In the genomic region with DNA sequence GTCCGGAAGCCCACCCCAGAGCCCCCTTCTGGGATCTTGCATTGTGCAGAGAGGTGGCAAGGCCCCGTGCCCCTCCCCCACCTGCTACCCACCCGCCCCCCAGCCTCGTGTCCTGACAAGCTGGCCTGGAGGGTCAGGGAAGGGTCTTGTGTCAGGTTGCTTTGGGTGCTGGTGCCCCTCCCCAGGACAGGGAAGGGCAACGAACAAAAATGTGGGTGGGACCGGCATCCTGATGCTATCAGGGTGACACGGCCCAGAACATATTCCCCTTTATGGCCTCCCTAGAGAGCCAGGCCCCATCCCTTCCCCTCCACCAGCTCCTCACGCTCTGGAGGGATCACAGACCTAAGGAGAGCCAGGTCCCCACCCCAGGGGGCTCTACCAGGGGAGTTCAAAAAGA, we compare ENCODE assay signal across 34 cellular contexts. TPM values are rescaled to one million over a fixed set of nuclear protein-coding genes. Genes with fewer than 3 reads are reported as not detected.
"Had no signal": no experiment of that assay in that cellular context is flagged by ENCODE, and none has a peak within 500 bp of the region (broad histone marks: within the 10 kb centered on the region; RNA-seq: fewer than 3 reads in every experiment).

No MANE protein-coding gene starts in this region.

- ATAC-seq: activated CD4-positive, alpha-beta T cell treated with anti-CD3 and anti-CD28 coated beads for 36 hours; activated CD8-positive, alpha-beta T cell treated with anti-CD3 and anti-CD28 coated beads, Interleukin-2, amount 10 ng/mL, durations not matched to agents 7 days and 5 days; activated naive CD4-positive, alpha-beta T cell treated with anti-CD3 and anti-CD28 coated beads, Interleukin-2, amount 50 U/mL, for 72 hours; foreskin keratinocyte; gastrocnemius medialis; heart left ventricle had no signal

- H3K4me1 Mint-ChIP-seq: activated CD4-positive, alpha-beta T cell treated with anti-CD3 and anti-CD28 coated beads, Interleukin-2, amount 10 ng/mL, durations not matched to agents 24 days and 14 days had no signal

- H3K4me3 ChIP-seq: ascending aorta, breast epithelium, cardiac muscle cell, coronary artery, dorsolateral prefrontal cortex, esophagus muscularis mucosa, gastrocnemius medialis, heart left ventricle had no signal

- H3K27ac Mint-ChIP-seq: activated CD4-positive, alpha-beta memory T cell treated with anti-CD3 and anti-CD28 coated beads for 36 hours; activated CD4-positive, alpha-beta T cell treated with anti-CD3 and anti-CD28 coated beads for 36 hours; activated CD4-positive, alpha-beta T cell treated with anti-CD3 and anti-CD28 coated beads, Interleukin-2, amount 10 ng/mL, durations not matched to agents 24 days and 14 days; activated CD8-positive, alpha-beta T cell treated with anti-CD3 and anti-CD28 coated beads, Interleukin-2, amount 10 ng/mL, durations not matched to agents 7 days and 5 days; activated naive CD4-positive, alpha-beta T cell treated with anti-CD3 and anti-CD28 coated beads, Interleukin-2, amount 10 ng/mL, durations not matched to agents 7 days and 5 days; activated naive CD4-positive, alpha-beta T cell treated with anti-CD3 and anti-CD28 coated beads, Interleukin-2, amount 50 U/mL, for 72 hours; activated naive CD8-positive, alpha-beta T cell treated with anti-CD3 and anti-CD28 coated beads, Interleukin-2, amount 10 ng/mL, durations not matched to agents 7 days and 5 days; activated T-cell treated with anti-CD3 and anti-CD28 coated beads, Interleukin-2, amount 50 U/mL, for 24 hours; activated T-helper 1 cell treated with anti-CD3 and anti-CD28 coated beads, Interleukin-12 subunit alpha, Interleukin-12 subunit beta, Interleukin-2, Interleukin-4 antibody, amounts not matched to agents 30 ng/mL and 10 ng/mL and 1 ng/mL, durations not matched to agents 14 hours and 24 hours and 36 hours; activated T-helper 2 cell treated with anti-CD3 and anti-CD28 coated beads, Interferon-gamma antibody, Interleukin-2, Interleukin-4, amounts not matched to agents 10 μg/mL and 5 μg/mL and 100 μg/mL, durations not matched to agents 14 hours and 24 hours and 36 hours; dendritic cell treated with granulocyte-macrophage colony-stimulating factor and Interleukin-4, amounts not matched to agents 40 ng/mL and 50 ng/mL, for 4 days had no signal

- DNase-seq: activated CD4-positive, alpha-beta memory T cell treated with anti-CD3 and anti-CD28 coated beads for 36 hours; activated CD4-positive, alpha-beta T cell treated with anti-CD3 and anti-CD28 coated beads for 36 hours; activated CD4-positive, alpha-beta T cell treated with anti-CD3 and anti-CD28 coated beads, Interleukin-2, amount 10 ng/mL, durations not matched to agents 24 days and 14 days; activated CD4-positive, CD25-positive, alpha-beta regulatory T cell; activated CD4-positive, CD25-positive, alpha-beta regulatory T cell treated with anti-CD3 and anti-CD28 coated beads, Interleukin-2, amount 50 U/mL, for 72 hours; activated CD8-positive, alpha-beta memory T cell treated with anti-CD3 and anti-CD28 coated beads, Interleukin-2, amount 50 U/mL, for 48 hours; activated CD8-positive, alpha-beta T cell treated with anti-CD3 and anti-CD28 coated beads, Interleukin-2, amount 10 ng/mL, durations not matched to agents 7 days and 5 days; activated gamma-delta T cell; activated naive CD4-positive, alpha-beta T cell; activated naive CD4-positive, alpha-beta T cell treated with anti-CD3 and anti-CD28 coated beads, Interleukin-2, amount 10 ng/mL, durations not matched to agents 7 days and 5 days; activated naive CD8-positive, alpha-beta T cell treated with anti-CD3 and anti-CD28 coated beads, Interleukin-2, amount 10 ng/mL, durations not matched to agents 7 days and 5 days; activated T-cell treated with anti-CD3 and anti-CD28 coated beads for 4 hours; activated T-cell treated with anti-CD3 and anti-CD28 coated beads, Interleukin-2, amount 50 U/mL, for 24 hours; central memory CD4-positive, alpha-beta T cell; cerebellar nuclear complex; effector memory CD4-positive, alpha-beta T cell; erythroblast; foreskin keratinocyte; gastrocnemius medialis; glutamatergic neuron; heart left ventricle; T-helper 2 cell had no signal

- H3K4me1 ChIP-seq: ascending aorta, breast epithelium, foreskin keratinocyte, gastrocnemius medialis had no signal

- H3K27ac ChIP-seq: ascending aorta, breast epithelium, cardiac muscle cell, coronary artery, dorsolateral prefrontal cortex, esophagus muscularis mucosa, foreskin keratinocyte, gastrocnemius medialis, heart left ventricle had no signal

- H3K36me3 Mint-ChIP-seq: activated CD4-positive, alpha-beta memory T cell treated with anti-CD3 and anti-CD28 coated beads for 36 hours; activated naive CD4-positive, alpha-beta T cell treated with anti-CD3 and anti-CD28 coated beads, Interleukin-2, amount 10 ng/mL, durations not matched to agents 7 days and 5 days; activated naive CD4-positive, alpha-beta T cell treated with anti-CD3 and anti-CD28 coated beads, Interleukin-2, amount 50 U/mL, for 72 hours; activated naive CD8-positive, alpha-beta T cell treated with anti-CD3 and anti-CD28 coated beads, Interleukin-2, amount 10 ng/mL, durations not matched to agents 7 days and 5 days had no signal

- H3K9me3 ChIP-seq: ascending aorta had no signal

- H3K27me3 ChIP-seq: ascending aorta, cardiac muscle cell had no signal

- H3K9me3 Mint-ChIP-seq: dendritic cell treated with granulocyte-macrophage colony-stimulating factor and Interleukin-4, amounts not matched to agents 40 ng/mL and 50 ng/mL, for 4 days had no signal

- H3K36me3 ChIP-seq: ascending aorta, breast epithelium, cardiac muscle cell, esophagus muscularis mucosa, gastrocnemius medialis, heart left ventricle had no signal

- H3K4me3 Mint-ChIP-seq: activated CD4-positive, alpha-beta memory T cell treated with anti-CD3 and anti-CD28 coated beads for 36 hours; activated CD4-positive, alpha-beta T cell treated with anti-CD3 and anti-CD28 coated beads for 36 hours; activated CD4-positive, alpha-beta T cell treated with anti-CD3 and anti-CD28 coated beads, Interleukin-2, amount 10 ng/mL, durations not matched to agents 24 days and 14 days; activated CD8-positive, alpha-beta T cell treated with anti-CD3 and anti-CD28 coated beads, Interleukin-2, amount 10 ng/mL, durations not matched to agents 7 days and 5 days; activated naive CD4-positive, alpha-beta T cell treated with anti-CD3 and anti-CD28 coated beads, Interleukin-2, amount 10 ng/mL, durations not matched to agents 7 days and 5 days; activated naive CD8-positive, alpha-beta T cell treated with anti-CD3 and anti-CD28 coated beads, Interleukin-2, amount 10 ng/mL, durations not matched to agents 7 days and 5 days; activated T-cell treated with anti-CD3 and anti-CD28 coated beads, Interleukin-2, amount 50 U/mL, for 24 hours; activated T-helper 1 cell treated with anti-CD3 and anti-CD28 coated beads, Interleukin-12 subunit alpha, Interleukin-12 subunit beta, Interleukin-2, Interleukin-4 antibody, amounts not matched to agents 30 ng/mL and 10 ng/mL and 1 ng/mL, durations not matched to agents 14 hours and 24 hours and 36 hours; brain; dendritic cell treated with granulocyte-macrophage colony-stimulating factor and Interleukin-4, amounts not matched to agents 40 ng/mL and 50 ng/mL, for 4 days had no signal

RNA-seq across cellular contexts. Expression of a gene that starts 38.7 kb away (rescaled TPM):
- total RNA-seq: activated CD4-positive, alpha-beta memory T cell treated with anti-CD3 and anti-CD28 coated beads for 36 hours; activated CD8-positive, alpha-beta memory T cell treated with anti-CD3 and anti-CD28 coated beads for 36 hours; activated CD8-positive, alpha-beta T cell treated with anti-CD3 and anti-CD28 coated beads, Interleukin-2, amount 10 ng/mL, durations not matched to agents 7 days and 5 days; activated naive CD8-positive, alpha-beta T cell treated with anti-CD3 and anti-CD28 coated beads, Interleukin-2, amount 10 ng/mL, durations not matched to agents 7 days and 5 days; ascending aorta; breast epithelium; foreskin keratinocyte; gastrocnemius medialis had no signal
- polyA plus RNA-seq: foreskin keratinocyte had no signal
